ENCODE assay signal across 8 cellular contexts in genomic region chr13:19781526-19781925, GRCh38. TPM values are rescaled to one million over a fixed set of nuclear protein-coding genes. Genes with fewer than 3 reads are reported as not detected.
DNase-seq lines count a peak whose midpoint lies in the region; ATAC-seq, FAIRE-seq and TF ChIP-seq lines count a peak whose summit lies in the region.

No MANE protein-coding gene starts in this region.

- peak overlapping the region; percentile 67 for H3K4me3 ChIP-seq in A673 (ENCODE audit: low read depth, low read length, poor library complexity, severe bottlenecking)
- H3K4me3 ChIP-seq in HUES64 (ENCODE audit: low read length) = peak overlapping the region; percentile 90
- peak overlapping the region; percentile 93 to 98 (median 95) for H3K4me3 ChIP-seq in breast epithelium
- H3K4me3 ChIP-seq in mesodermal cell (ENCODE audit: extremely low read depth, insufficient read depth, low read length, poor library complexity, severe bottlenecking) = peak overlapping the region; percentile 95

- H3K4me1 ChIP-seq in A673 (ENCODE audit: insufficient read depth, low read length, poor library complexity, severe bottlenecking) (no peaks in the 10 kb centered on the region), HUES64 (ENCODE audit: insufficient read depth, low read length) (no peaks in the 10 kb centered on the region), breast epithelium (no peaks in the 10 kb centered on the region), mesodermal cell (ENCODE audit: control insufficient read depth, insufficient read depth, low read length, poor library complexity, severe bottlenecking) (no peaks in the 10 kb centered on the region)

- H3K36me3 ChIP-seq in A673 (ENCODE audit: insufficient read depth, low read length, poor library complexity, severe bottlenecking) (peaks cover 6% of the 10 kb centered on the region), HUES64 (ENCODE audit: insufficient read depth, low read length) (peaks cover 17% of the 10 kb centered on the region; the same call in 1 of the 2 replicates), breast epithelium (no peaks in the 10 kb centered on the region), mesodermal cell (ENCODE audit: control insufficient read depth, insufficient read depth, low read length) (peaks cover 27% of the 10 kb centered on the region)

- BruUV-seq in A673 (replicated peaks; lab: Mats Ljungman, UMichigan) = no TSS peak

- FAIRE-seq in GM12892 (lab: Jason Lieb, UNC) = no peak

- intact Hi-C loops in A673 (cut with micrococcal nuclease; ENCODE audit: unreplicated experiment) (no loop called here), breast epithelium (cut with DNase I; ENCODE audit: low total_unique reads) (loop anchor here (10.0 kb wide), 1 partner anchor 267 kb away; no protein-coding TSS in a partner anchor)

- no peaks in the 10 kb centered on the region for H3K9me3 ChIP-seq in A673 (ENCODE audit: low read depth, low read length, poor library complexity, severe bottlenecking)
- 0 out of 2 replicates have a peak, but pooled peaks cover 3% of the 10 kb centered on the region for H3K9me3 ChIP-seq in HUES64 (ENCODE audit: insufficient read depth, low read depth, low read length)
- no peaks in the 10 kb centered on the region for H3K9me3 ChIP-seq in breast epithelium
- no peaks in the 10 kb centered on the region for H3K9me3 ChIP-seq in mesodermal cell (ENCODE audit: control insufficient read depth, low read length)

- DNase-seq in A673 (ENCODE audit: low spot score) (peak; percentile 29), breast epithelium (ENCODE audit: low spot score in 2 of 2) (no peak), NCI-H146 (lab: John Stamatoyannopoulos, UW) (no peak), iPS-NIHi7 (ENCODE audit: extremely low spot score) (no peak), GM12892 (ENCODE audit: insufficient read length) (no peak)

- TF ChIP-seq POLR2A in breast epithelium (IDR thresholded peaks at IDR 0.05) = no peak
- no peak for TF ChIP-seq POLR2A in GM12892 (IDR thresholded peaks at IDR 0.05; ENCODE audit: low read depth, low read length)

- WGBS in HUES64 = 24% methylated on average over 6 of the region's 9 CpGs
- WGBS in mesodermal cell (ENCODE audit: insufficient coverage in 2 of 2), 2 experiments = 0% methylated on average over 1 of the region's 9 CpGs; no CpG with 5 or more reads in 1 of the 2 experiments

- POLR2A ChIA-PET in A673 (lab: Charles Lee; ENCODE audit: low non-redundant PET) = no interaction called here

- no peak for TF ChIP-seq CTCF in A673 (conservative IDR thresholded peaks at IDR 0.05; ENCODE audit: low read depth, low read length)
- no peak for TF ChIP-seq CTCF in breast epithelium (IDR thresholded peaks at IDR 0.05)

- H3K27ac ChIP-seq in A673 (ENCODE audit: low read depth, low read length, poor library complexity, severe bottlenecking) (peak overlapping the region; percentile 91), HUES64 (ENCODE audit: low read depth, low read length) (peak overlapping the region; percentile 85; the same call in 1 of the 2 replicates), breast epithelium (peak overlapping the region in 1 of 2 donors; percentile 98), mesodermal cell (ENCODE audit: low read depth, low read length, severe bottlenecking) (no peak overlapping the region)

- CTCF ChIA-PET in A673 (lab: Charles Lee) = no interaction called here

- H3K27me3 ChIP-seq in A673 (replicated peaks; ENCODE audit: insufficient read depth, low read depth, low read length, poor library complexity) (no peaks in the 10 kb centered on the region), HUES64 (ENCODE audit: insufficient read depth, low read length) (no peaks in the 10 kb centered on the region), breast epithelium (no peaks in the 10 kb centered on the region)

- ATAC-seq in GM21737 (IDR thresholded peaks at IDR 0.05; ENCODE audit: unreplicated experiment) = no peak

- peak overlapping the region; percentile 96 for H3K9ac ChIP-seq in HUES64 (ENCODE audit: low read depth, low read length)

RNA-seq across cellular contexts. Expression of gene PSPC1, which starts 1.2 kb away (rescaled TPM):
- total RNA-seq in A673 (2021) (90.9 and 92.2 TPM in 2 replicates), breast epithelium (100 to 1,000 TPM in 2 of 3 donors, 10 to 100 TPM in 1; 66.7 to 143 (median 118) TPM)
- polyA plus RNA-seq in HUES64 (2013, experiment 1 of 2) = 73.8 TPM
- polyA plus RNA-seq in HUES64 (2013, experiment 2 of 2) = 69.5 TPM
- 31.2 TPM for polyA plus RNA-seq in mesodermal cell (2013, experiment 1 of 2)
- polyA plus RNA-seq in mesodermal cell (2013, experiment 2 of 2) = 39.6 TPM
- polyA plus RNA-seq in GM12892 (2012; ENCODE audit: missing spikeins) = 45.9 TPM
